ENCODE assay signal across 13 cellular contexts in the genomic region with DNA sequence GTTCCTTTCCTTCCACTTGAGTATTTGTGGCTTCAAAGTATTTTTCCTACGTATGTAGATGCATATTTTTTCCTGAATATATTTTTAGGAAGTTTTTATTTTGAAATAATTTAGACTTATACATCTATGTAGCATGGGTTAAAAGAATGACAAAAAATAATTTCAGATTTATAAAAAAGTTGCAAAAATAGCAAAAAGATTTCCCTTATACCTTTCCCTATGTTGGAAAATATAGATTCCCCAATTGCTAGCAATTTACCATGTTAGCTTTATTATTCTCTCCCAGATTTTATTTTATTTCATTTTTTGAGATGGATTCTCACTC.
DNase-seq lines count a peak whose midpoint lies in the region; ATAC-seq and TF ChIP-seq lines count a peak whose summit lies in the region.
"Had no signal": no experiment of that assay in that cellular context is flagged by ENCODE, and none has a peak within 500 bp of the region (broad histone marks: within the 10 kb centered on the region; RNA-seq: fewer than 3 reads in every experiment).

No MANE protein-coding gene starts in this region.

- H3K27me3 ChIP-seq in adipocyte (replicated peaks; ENCODE audit: control insufficient read depth, insufficient read depth, low read length) (no peaks in the 10 kb centered on the region), foreskin keratinocyte (no peaks in the 10 kb centered on the region), skeletal muscle satellite cell (ENCODE audit: control insufficient read depth, insufficient read depth, low read length) (no peaks in the 10 kb centered on the region)
- H3K27me3 ChIP-seq: BLaER1 treated with 17β-estradiol and CSF1 and Interleukin-3, amounts not matched to agents 10 nM and 100 nM; colonic mucosa; neutrophil had no signal

- H3K27ac Mint-ChIP-seq in activated CD4-positive, alpha-beta memory T cell treated with anti-CD3 and anti-CD28 coated beads, Interleukin-2, amount 10 ng/mL, durations not matched to agents 7 days and 5 days = no peak overlapping the region
- H3K27ac Mint-ChIP-seq: activated CD8-positive, alpha-beta memory T cell treated with anti-CD3 and anti-CD28 coated beads, Interleukin-2, amount 10 ng/mL, durations not matched to agents 7 days and 5 days had no signal

- POLR2A ChIA-PET in activated CD4-positive, alpha-beta memory T cell treated with anti-CD3 and anti-CD28 coated beads, Interleukin-2, amount 10 ng/mL, durations not matched to agents 7 days and 5 days (lab: Charles Lee) = interaction anchor here (0.6 to 1.7 kb wide), 4 partner anchors 142 to 185 kb away, joined by 3 to 23 read pairs (median 4); partner anchors contain the start of genes RBM39 and ROMO1

- CTCF ChIA-PET in activated CD4-positive, alpha-beta memory T cell treated with anti-CD3 and anti-CD28 coated beads, Interleukin-2, amount 10 ng/mL, durations not matched to agents 7 days and 5 days (lab: Charles Lee) = interaction anchor here (0.9 to 3.2 kb wide), 12 partner anchors 9 to 421 kb away, joined by 3 to 17 read pairs (median 4); partner anchors contain the start of genes RBM39 and SPAG4

- TF ChIP-seq CTCF in C4-2B (conservative IDR thresholded peaks at IDR 0.05) (peak; percentile 70), foreskin keratinocyte (conservative IDR thresholded peaks at IDR 0.05) (no peak)

- H3K36me3 Mint-ChIP-seq in activated CD4-positive, alpha-beta memory T cell treated with anti-CD3 and anti-CD28 coated beads, Interleukin-2, amount 10 ng/mL, durations not matched to agents 7 days and 5 days (ENCODE audit: low read depth) = peaks cover 9% of the 10 kb centered on the region
- H3K36me3 Mint-ChIP-seq: activated naive CD4-positive, alpha-beta T cell treated with anti-CD3 and anti-CD28 coated beads, Interleukin-2, amount 50 U/mL, for 72 hours had no signal

- H3K9ac ChIP-seq in adipocyte (ENCODE audit: low read length) = peak overlapping the region; percentile 67
- peak overlapping the region; percentile 79 for H3K9ac ChIP-seq in skeletal muscle satellite cell (ENCODE audit: low read depth, low read length)
- H3K9ac ChIP-seq: BLaER1 treated with 17β-estradiol and CSF1 and Interleukin-3, amounts not matched to agents 10 nM and 100 nM had no signal

- H3K9me3 Mint-ChIP-seq in activated CD4-positive, alpha-beta memory T cell treated with anti-CD3 and anti-CD28 coated beads, Interleukin-2, amount 10 ng/mL, durations not matched to agents 7 days and 5 days = no peaks in the 10 kb centered on the region
- H3K9me3 Mint-ChIP-seq: activated naive CD4-positive, alpha-beta T cell treated with anti-CD3 and anti-CD28 coated beads, Interleukin-2, amount 50 U/mL, for 72 hours had no signal

- H3K27ac ChIP-seq in C4-2B = no peak overlapping the region
- H3K27ac ChIP-seq in foreskin keratinocyte = peak overlapping the region; percentile 15
- H3K27ac ChIP-seq: BLaER1 treated with 17β-estradiol and CSF1 and Interleukin-3, amounts not matched to agents 10 nM and 100 nM; colonic mucosa; neutrophil had no signal

- H3K4me1 Mint-ChIP-seq in activated CD4-positive, alpha-beta memory T cell treated with anti-CD3 and anti-CD28 coated beads, Interleukin-2, amount 10 ng/mL, durations not matched to agents 7 days and 5 days = peaks cover 13% of the 10 kb centered on the region

- peak overlapping the region; percentile 61 for H3K4me3 ChIP-seq in adipocyte (ENCODE audit: low read length)
- peak overlapping the region; percentile 0 for H3K4me3 ChIP-seq in skeletal muscle satellite cell (ENCODE audit: low read length)
- H3K4me3 ChIP-seq: BLaER1 treated with 17β-estradiol and CSF1 and Interleukin-3, amounts not matched to agents 10 nM and 100 nM; colonic mucosa had no signal

- DNase-seq in adipocyte (ENCODE audit: low read depth) = no peak
- DNase-seq in foreskin keratinocyte = no peak
- no peak for DNase-seq in NCI-H1417 (lab: John Stamatoyannopoulos, UW)
- no peak for DNase-seq in activated CD4-positive, alpha-beta memory T cell treated with anti-CD3 and anti-CD28 coated beads, Interleukin-2, amount 10 ng/mL, durations not matched to agents 7 days and 5 days

- ATAC-seq in foreskin keratinocyte (no peak), HG02870 (IDR thresholded peaks at IDR 0.05; ENCODE audit: unreplicated experiment) (no peak), GM19463 (IDR thresholded peaks at IDR 0.05; ENCODE audit: unreplicated experiment) (no peak)

- H3K9me3 ChIP-seq in adipocyte (ENCODE audit: control insufficient read depth, low read length) (no peaks in the 10 kb centered on the region), skeletal muscle satellite cell (replicated peaks; ENCODE audit: low read length) (no peaks in the 10 kb centered on the region)
- H3K9me3 ChIP-seq: BLaER1 treated with 17β-estradiol and CSF1 and Interleukin-3, amounts not matched to agents 10 nM and 100 nM; colonic mucosa; neutrophil had no signal

- H3K4me1 ChIP-seq in adipocyte (ENCODE audit: control insufficient read depth, insufficient read depth, low read length) (peaks cover 43% of the 10 kb centered on the region), foreskin keratinocyte (peaks cover 29% of the 10 kb centered on the region), skeletal muscle satellite cell (ENCODE audit: control insufficient read depth, insufficient read depth, low read length) (peaks cover 42% of the 10 kb centered on the region)
- H3K4me1 ChIP-seq: colonic mucosa had no signal

- H3K36me3 ChIP-seq in adipocyte (ENCODE audit: control insufficient read depth, insufficient read depth, low read length, severe bottlenecking) (no peaks in the 10 kb centered on the region), skeletal muscle satellite cell (ENCODE audit: insufficient read depth, low read length) (no peaks in the 10 kb centered on the region)
- H3K36me3 ChIP-seq: colonic mucosa had no signal

- no peaks in the 10 kb centered on the region for H3K27me3 Mint-ChIP-seq in activated CD4-positive, alpha-beta memory T cell treated with anti-CD3 and anti-CD28 coated beads, Interleukin-2, amount 10 ng/mL, durations not matched to agents 7 days and 5 days
- H3K27me3 Mint-ChIP-seq: activated CD8-positive, alpha-beta memory T cell treated with anti-CD3 and anti-CD28 coated beads, Interleukin-2, amount 10 ng/mL, durations not matched to agents 7 days and 5 days had no signal

- H3K4me2 ChIP-seq in skeletal muscle satellite cell (ENCODE audit: low read length) = peak overlapping the region; percentile 58
- H3K4me2 ChIP-seq: BLaER1 treated with 17β-estradiol and CSF1 and Interleukin-3, amounts not matched to agents 10 nM and 100 nM had no signal

- H3K4me3 Mint-ChIP-seq in activated CD4-positive, alpha-beta memory T cell treated with anti-CD3 and anti-CD28 coated beads, Interleukin-2, amount 10 ng/mL, durations not matched to agents 7 days and 5 days = no peak overlapping the region
- H3K4me3 Mint-ChIP-seq: activated CD8-positive, alpha-beta memory T cell treated with anti-CD3 and anti-CD28 coated beads, Interleukin-2, amount 10 ng/mL, durations not matched to agents 7 days and 5 days had no signal
